19 cellular contexts compared by ENCODE assay signal in genomic region chr6:47109281-47109680, GRCh38.
DNase-seq lines count a peak whose midpoint lies in the region; ATAC-seq and TF ChIP-seq lines count a peak whose summit lies in the region.
"Had no signal": no experiment of that assay in that cellular context is flagged by ENCODE, and none has a peak within 500 bp of the region (broad histone marks: within the 10 kb centered on the region; RNA-seq: fewer than 3 reads in every experiment).

No MANE protein-coding gene starts in this region.

- no peaks in the 10 kb centered on the region for H3K27me3 Mint-ChIP-seq in nephron progenitor cell (ENCODE audit: low read depth, poor library complexity)

- H3K4me1 Mint-ChIP-seq in nephron progenitor cell: peaks cover 31% of the 10 kb centered on the region
- H3K4me1 Mint-ChIP-seq: CD4-positive, alpha-beta memory T cell had no signal

- no peaks in the 10 kb centered on the region for H3K36me3 Mint-ChIP-seq in nephron progenitor cell (ENCODE audit: low read depth)
- H3K36me3 Mint-ChIP-seq: CD4-positive, alpha-beta memory T cell had no signal

- no peak for ATAC-seq in GM18861 (IDR thresholded peaks at IDR 0.05; ENCODE audit: unreplicated experiment)
- no peak for ATAC-seq in HG03378 (IDR thresholded peaks at IDR 0.05; ENCODE audit: unreplicated experiment)
- ATAC-seq: GM12878, HepG2 had no signal

- peak; percentile 40 for DNase-seq in NCI-H226
- peak; percentile 61 for DNase-seq in astrocyte of the hippocampus (ENCODE audit: low read depth, low spot score)
- DNase-seq in kidney glomerular epithelial cell (lab: John Stamatoyannopoulos, UW): peak; percentile 37
- DNase-seq in nephron progenitor cell: peak; percentile 10
- no peak for DNase-seq in activated effector memory CD4-positive, alpha-beta T cell treated with Interleukin-2 at 50 U/mL for 16 hours
- no peak for DNase-seq in NCI-H2171 (lab: John Stamatoyannopoulos, UW)
- DNase-seq: CD4-positive, alpha-beta memory T cell; DMS53; EL; KG1; NCI-H1105 treated with DMSO at 0.1 percent for 48 hours; NCI-H187; NCI-H345; NCI-H69; Right ventricle myocardium superior had no signal

- H3K9me3 Mint-ChIP-seq in nephron progenitor cell: no peaks in the 10 kb centered on the region
- H3K9me3 Mint-ChIP-seq: CD4-positive, alpha-beta memory T cell had no signal

- no peak overlapping the region for H3K27ac Mint-ChIP-seq in nephron progenitor cell
- H3K27ac Mint-ChIP-seq: CD4-positive, alpha-beta memory T cell had no signal

- no peak for TF ChIP-seq CTCF in nephron progenitor cell (IDR thresholded peaks at IDR 0.05)

- no peak overlapping the region for H3K4me3 Mint-ChIP-seq in nephron progenitor cell
- H3K4me3 Mint-ChIP-seq: CD4-positive, alpha-beta memory T cell had no signal

Comparison
In these comparisons a context has a peak if more than half of its experiments do, and no peak if none do; other contexts are left out.
1. DNase-seq: peak in NCI-H226 (single experiment), astrocyte of the hippocampus (single experiment), kidney glomerular epithelial cell (single experiment) and nephron progenitor cell (single experiment); none in activated effector memory CD4-positive, alpha-beta T cell treated with Interleukin-2 at 50 U/mL for 16 hours (single experiment) and NCI-H2171 (single experiment).